ENCODE assay signal across 26 cellular contexts in genomic region chr1:233780049-233780448, GRCh38.
A peak's percentile ranks its signal among the peaks of the same experiment; 100 is the strongest.
DNase-seq lines count a peak whose midpoint lies in the region; ATAC-seq, FAIRE-seq and TF ChIP-seq lines count a peak whose summit lies in the region.
"Had no signal": no experiment of that assay in that cellular context is flagged by ENCODE, and none has a peak within 500 bp of the region (broad histone marks: within the 10 kb centered on the region; RNA-seq: fewer than 3 reads in every experiment).

No MANE protein-coding gene starts in this region.

- H3K4me2 ChIP-seq in K562 (ENCODE audit: insufficient read depth, low read length): no peak overlapping the region
- H3K4me2 ChIP-seq: BLaER1 had no signal

- POLR2A ChIA-PET in HEK293 (lab: Yijun Ruan, JAX) (no interaction called here), K562 (lab: Yijun Ruan, JAX) (no interaction called here)

- in situ Hi-C loops in K562 (cut with MboI): no loop called here

- BruUV-seq in K562 (replicated peaks; lab: Mats Ljungman, UMichigan): no TSS peak

- H3K4me3 ChIP-seq in HEK293 (ENCODE audit: low read depth, low read length): no peak overlapping the region
- H3K4me3 ChIP-seq in K562: no peak overlapping the region
- H3K4me3 ChIP-seq: BLaER1, GM12878 had no signal

- no peak for FAIRE-seq in K562 (lab: Jason Lieb, UNC)
- FAIRE-seq: A204.1, GM12878, GM12892, GM18507, GM19239 had no signal

- DNase-seq in K562 (ENCODE audit: extremely low read depth in 1 of 4, low spot score in 3 of 4) (no peak), NCI-H2171 (lab: John Stamatoyannopoulos, UW) (no peak)
- DNase-seq: 8988T; ACHN; BE2C; C1 segment of cervical spinal cord; CD4-positive, alpha-beta memory T cell; CD4-positive, CD25-positive, alpha-beta regulatory T cell; CD8-positive, alpha-beta memory T cell; COR-L47; DMS 273 treated with DMSO at 0.1 percent for 48 hours; DMS153; DMS53; DMS79; DND-41; EL; GDM1 had no signal

- intact Hi-C loops in K562 (cut with micrococcal nuclease): no loop called here

- H3K9me1 ChIP-seq in K562 (ENCODE audit: control insufficient read depth, insufficient read depth, low read length): no peaks in the 10 kb centered on the region

- H3K27ac ChIP-seq in HEK293 (ENCODE audit: extremely low read depth, low read depth, low read length) (no peak overlapping the region), K562 (ENCODE audit: extremely low read depth, low read depth, low read length) (no peak overlapping the region)
- H3K27ac ChIP-seq: BLaER1 had no signal

- no peaks in the 10 kb centered on the region for H3K27me3 ChIP-seq in K562 (ENCODE audit: control insufficient read depth in 2 of 2, insufficient read depth in 2 of 2, low read length in 2 of 2)
- H3K27me3 ChIP-seq: BLaER1 had no signal

- TF ChIP-seq EP300 in K562 (IDR thresholded peaks at IDR 0.05; ENCODE audit: low read length): no peak

- H3K79me2 ChIP-seq in K562 (ENCODE audit: control insufficient read depth, insufficient read depth, low read length): no peaks in the 10 kb centered on the region

- no peak overlapping the region for H2AFZ ChIP-seq in K562 (ENCODE audit: low read depth, low read length)

- H3K9ac ChIP-seq in K562 (ENCODE audit: insufficient read depth in 1 of 2, low read depth in 2 of 2, low read length in 2 of 2): no peak overlapping the region
- H3K9ac ChIP-seq: BLaER1 had no signal

- ATAC-seq in K562: no peak
- ATAC-seq in GM19397 (IDR thresholded peaks at IDR 0.05; ENCODE audit: unreplicated experiment): no peak
- ATAC-seq in HG03442 (IDR thresholded peaks at IDR 0.05; ENCODE audit: unreplicated experiment): no peak
- ATAC-seq: GM12878 had no signal

- CTCF ChIA-PET in HEK293 (lab: Yijun Ruan, JAX) (interaction anchor here (0.7 to 0.9 kb wide), 2 partner anchors 137 to 530 kb away, joined by 3 to 4 read pairs; no protein-coding TSS in a partner anchor), K562 (lab: Yijun Ruan, JAX; ENCODE audit: low intra/inter-chr PET ratio) (no interaction called here)

- H3K4me1 ChIP-seq in HEK293 (ENCODE audit: control insufficient read depth, insufficient read depth, low read length) (no peaks in the 10 kb centered on the region), K562 (replicated peaks in 1 of 2; ENCODE audit: control insufficient read depth in 2 of 2, insufficient read depth in 2 of 2, low read length in 2 of 2) (no peaks in the 10 kb centered on the region)
- H3K4me1 ChIP-seq: BE2C, BLaER1 had no signal

- H3K36me3 ChIP-seq in HEK293 (ENCODE audit: control insufficient read depth in 2 of 2, insufficient read depth in 1 of 2, low read length in 2 of 2) (no peaks in the 10 kb centered on the region), K562 (ENCODE audit: control insufficient read depth, insufficient read depth, low read length) (no peaks in the 10 kb centered on the region)
- H3K36me3 ChIP-seq: BE2C, BLaER1 had no signal

- TF ChIP-seq POLR2A in K562 (conservative IDR thresholded peaks at IDR 0.05): no peak

- H3K9me3 ChIP-seq in HEK293 (ENCODE audit: control insufficient read depth, insufficient read depth, low read depth, low read length): no peaks in the 10 kb centered on the region
- H3K9me3 ChIP-seq in K562 (replicated peaks; ENCODE audit: control insufficient read depth, insufficient read depth, low read depth, low read length): peaks cover 3% of the 10 kb centered on the region; the same call in 1 of the 2 replicates
- H3K9me3 ChIP-seq: BE2C had no signal

- no peak for TF ChIP-seq RAD21 in K562 (CRISPR knock-in tag; conservative IDR thresholded peaks at IDR 0.05 in 1 of 2, IDR thresholded peaks at IDR 0.05 in 1 of 2)

- WGBS in K562 (ENCODE audit: insufficient coverage, low coverage, missing lambda C conversion rate): 12% methylated on average over 2 of the region's 2 CpGs

- no peak for TF ChIP-seq CTCF in HEK293 (tag by site-specific recombination; IDR thresholded peaks at IDR 0.05)
- TF ChIP-seq CTCF in K562 (IDR thresholded peaks at IDR 0.05 in 2 of 3, conservative IDR thresholded peaks at IDR 0.05 in 1 of 3; ENCODE audit: insufficient read depth in 2 of 3, low read depth in 1 of 3, low read length in 3 of 3): no peak

- no peaks in the 10 kb centered on the region for H4K20me1 ChIP-seq in K562 (replicated peaks; ENCODE audit: control insufficient read depth, insufficient read depth, low read length)
- H4K20me1 ChIP-seq: BLaER1 had no signal

TF ChIP-seq in HEK293, 187 proteins besides CTCF, POLR2A, EP300 and RAD21:
- TF ChIP-seq, protein P1, sequence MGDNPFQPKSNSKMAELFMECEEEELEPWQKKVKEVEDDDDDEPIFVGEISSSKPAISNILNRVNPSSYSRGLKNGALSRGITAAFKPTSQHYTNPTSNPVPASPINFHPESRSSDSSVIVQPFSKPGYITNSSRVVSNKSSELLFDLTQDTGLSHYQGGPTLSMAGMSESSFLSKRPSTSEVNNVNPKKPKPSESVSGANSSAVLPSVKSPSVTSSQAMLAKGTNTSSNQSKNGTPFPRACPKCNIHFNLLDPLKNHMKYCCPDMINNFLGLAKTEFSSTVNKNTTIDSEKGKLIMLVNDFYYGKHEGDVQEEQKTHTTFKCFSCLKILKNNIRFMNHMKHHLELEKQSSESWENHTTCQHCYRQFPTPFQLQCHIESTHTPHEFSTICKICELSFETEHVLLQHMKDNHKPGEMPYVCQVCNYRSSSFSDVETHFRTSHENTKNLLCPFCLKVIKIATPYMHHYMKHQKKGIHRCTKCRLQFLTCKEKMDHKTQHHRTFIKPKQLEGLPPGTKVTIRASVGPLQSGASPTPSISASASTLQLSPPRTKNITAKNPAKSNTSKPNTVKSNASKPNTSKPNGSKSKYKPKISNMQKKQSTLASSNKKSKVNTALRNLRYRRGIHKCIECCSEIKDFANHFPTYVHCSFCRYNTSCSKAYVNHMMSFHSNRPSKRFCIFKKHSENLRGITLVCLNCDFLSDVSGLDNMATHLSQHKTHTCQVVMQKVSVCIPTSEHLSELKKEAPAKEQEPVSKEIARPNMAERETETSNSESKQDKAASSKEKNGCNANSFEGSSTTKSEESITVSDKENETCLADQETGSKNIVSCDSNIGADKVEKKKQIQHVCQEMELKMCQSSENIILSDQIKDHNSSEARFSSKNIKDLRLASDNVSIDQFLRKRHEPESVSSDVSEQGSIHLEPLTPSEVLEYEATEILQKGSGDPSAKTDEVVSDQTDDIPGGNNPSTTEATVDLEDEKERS (tag by site-specific recombination; IDR thresholded peaks at IDR 0.05): peak; percentile 97
- peak; percentile 62 for TF ChIP-seq SETDB1 (IDR thresholded peaks at IDR 0.05; ENCODE audit: insufficient read length, low read length)
- TF ChIP-seq ZNF776 (tag by site-specific recombination; IDR thresholded peaks at IDR 0.05; ENCODE audit: borderline replicate concordance): no peak

TF ChIP-seq in K562, 482 proteins besides CTCF, POLR2A, EP300 and RAD21:
- TF ChIP-seq RBM25 (IDR thresholded peaks at IDR 0.05; ENCODE audit: low read depth, low read length, severe bottlenecking): peak; percentile 57
- TF ChIP-seq BCOR (IDR thresholded peaks at IDR 0.05): peak; percentile 41; the same call in 1 of the 2 replicates
- no peak for TF ChIP-seq ZNF140 (CRISPR knock-in tag; IDR thresholded peaks at IDR 0.05)
- TF ChIP-seq TRIM28 (IDR thresholded peaks at IDR 0.05): peak; percentile 42; the same call in 1 of the 2 replicates

Comparison
In these comparisons a context has a peak if more than half of its experiments do, and no peak if none do; other contexts are left out.
1. Of the 44 proteins assayed by ChIP-seq in both K562 and HEK293: peak only in K562: TRIM28; only in HEK293: SETDB1; in both: none; in neither: 42.